In the genomic region with DNA sequence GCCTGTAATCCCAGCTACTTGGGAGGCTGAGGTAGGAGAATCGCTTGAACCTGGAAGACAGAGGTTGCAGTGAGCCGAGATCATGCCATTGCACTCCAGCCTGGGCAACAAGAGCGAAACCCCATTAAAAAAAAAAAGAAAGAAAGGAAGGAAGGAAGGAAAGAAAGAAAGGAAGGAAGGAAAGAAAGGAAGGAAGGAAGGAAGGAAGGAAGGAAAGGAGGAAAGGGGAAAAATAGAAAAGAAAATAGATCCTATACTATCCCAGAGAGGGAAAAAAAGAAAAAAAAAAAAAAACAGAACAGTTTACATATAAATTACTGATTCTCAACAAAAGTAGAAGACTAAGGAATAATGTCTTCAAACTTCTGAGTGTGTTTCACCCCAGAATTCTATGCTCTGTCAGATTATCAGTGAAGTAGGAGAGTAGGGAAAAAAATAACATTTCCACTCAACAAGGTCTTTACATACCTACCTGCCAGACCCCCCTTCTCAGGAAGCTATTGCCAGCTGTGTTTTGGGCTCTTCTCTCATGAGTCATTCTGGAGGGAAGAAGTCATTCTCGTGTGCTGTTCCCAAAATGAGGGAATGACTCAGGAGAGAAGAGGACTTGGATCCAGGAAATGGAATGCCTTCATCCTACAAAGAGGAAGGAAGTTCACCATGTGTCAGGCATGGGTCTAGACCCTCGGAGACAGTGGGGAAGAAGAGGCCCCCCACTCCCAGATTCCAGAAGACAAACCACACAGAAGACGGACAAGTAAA, we compare ENCODE assay signal across 10 cellular contexts. TPM values are rescaled to one million over a fixed set of nuclear protein-coding genes. Genes with fewer than 3 reads are reported as not detected.
DNase-seq lines count a peak whose midpoint lies in the region; ATAC-seq and TF ChIP-seq lines count a peak whose summit lies in the region.
"Had no signal": no experiment of that assay in that cellular context is flagged by ENCODE, and none has a peak within 500 bp of the region (broad histone marks: within the 10 kb centered on the region; RNA-seq: fewer than 3 reads in every experiment).

No MANE protein-coding gene starts in this region.

- ATAC-seq in PC-3 (peak; percentile 88), GM19397 (IDR thresholded peaks at IDR 0.05; ENCODE audit: unreplicated experiment) (no peak), upper lobe of right lung (no peak)

- no peaks in the 10 kb centered on the region for H3K9me3 ChIP-seq in PC-3 (ENCODE audit: low read length)
- H3K9me3 ChIP-seq in osteoblast (ENCODE audit: low read depth, low read length) = no peaks in the 10 kb centered on the region
- no peaks in the 10 kb centered on the region for H3K9me3 ChIP-seq in upper lobe of right lung
- H3K9me3 ChIP-seq: testis had no signal

- H3K79me2 ChIP-seq in PC-3 (ENCODE audit: low read length) (no peaks in the 10 kb centered on the region), osteoblast (ENCODE audit: insufficient read depth, low read length) (no peaks in the 10 kb centered on the region)

- DNase-seq in ELF-1 (ENCODE audit: low read depth, low spot score) = peak; percentile 35
- DNase-seq in PC-3 = peak; percentile 84
- DNase-seq in choroid plexus epithelial cell (ENCODE audit: low read depth) = peak; percentile 57
- peak; percentile 96 for DNase-seq in osteoblast (ENCODE audit: insufficient read length, low spot score, missing footprints)
- DNase-seq in G401 (ENCODE audit: low spot score) = no peak
- DNase-seq in upper lobe of right lung = no peak
- DNase-seq in NCI-H748 treated with DMSO at 0.1 percent for 48 hours (lab: John Stamatoyannopoulos, UW) = no peak
- DNase-seq: NCI-H187 treated with DMSO at 0.1 percent for 48 hours, testis had no signal

- intact Hi-C loops in PC-3 (cut with micrococcal nuclease) = no loop called here
- intact Hi-C loops in upper lobe of right lung (cut with DNase I) = no loop called here

- H3K4me2 ChIP-seq in PC-3 (ENCODE audit: low read length) = peak overlapping the region; percentile 21; the same call in 1 of the 2 replicates
- no peak overlapping the region for H3K4me2 ChIP-seq in osteoblast (ENCODE audit: insufficient read depth, low read length)

- H3K4me3 ChIP-seq in PC-3 (ENCODE audit: low read length) (no peak overlapping the region), choroid plexus epithelial cell (ENCODE audit: low read depth, low read length) (no peak overlapping the region), osteoblast (ENCODE audit: insufficient read depth, low read length) (no peak overlapping the region), upper lobe of right lung (no peak overlapping the region)
- H3K4me3 ChIP-seq: testis had no signal

- H3K4me1 ChIP-seq in PC-3 (ENCODE audit: insufficient read depth, low read length) (peaks cover 22% of the 10 kb centered on the region), osteoblast (ENCODE audit: insufficient read depth, low read length) (peaks cover 18% of the 10 kb centered on the region), upper lobe of right lung (peaks cover 13% of the 10 kb centered on the region)
- H3K4me1 ChIP-seq: testis had no signal

- H3K27me3 ChIP-seq in PC-3 (ENCODE audit: low read length) (no peaks in the 10 kb centered on the region), osteoblast (ENCODE audit: insufficient read depth, low read length) (no peaks in the 10 kb centered on the region), upper lobe of right lung (no peaks in the 10 kb centered on the region)
- H3K27me3 ChIP-seq: testis had no signal

- TF ChIP-seq CTCF in PC-3 (conservative IDR thresholded peaks at IDR 0.05; ENCODE audit: low read depth, low read length) (no peak), choroid plexus epithelial cell (conservative IDR thresholded peaks at IDR 0.05; ENCODE audit: low read depth, low read length) (no peak), osteoblast (IDR thresholded peaks at IDR 0.05; ENCODE audit: extremely low read depth, low read depth, low read length) (no peak), upper lobe of right lung (IDR thresholded peaks at IDR 0.05) (no peak)

- no peaks in the 10 kb centered on the region for H3F3A ChIP-seq in PC-3 (ENCODE audit: low read length, unreplicated experiment)

- POLR2A ChIA-PET in PC-3 (lab: Charles Lee; ENCODE audit: unreplicated experiment) = interaction anchor here (0.6 kb wide), 1 partner anchor 9 kb away, joined by 4 read pairs; no protein-coding TSS in a partner anchor

- CTCF ChIA-PET in PC-3 (lab: Charles Lee) = no interaction called here

- H3K27ac ChIP-seq in PC-3 (ENCODE audit: low read length) = peak overlapping the region; percentile 57
- H3K27ac ChIP-seq in osteoblast (ENCODE audit: low read depth, low read length) = peak overlapping the region; percentile 21
- H3K27ac ChIP-seq in upper lobe of right lung = no peak overlapping the region
- H3K27ac ChIP-seq: testis had no signal

- H4K20me1 ChIP-seq in PC-3 (ENCODE audit: low read length) = no peaks in the 10 kb centered on the region
- peaks cover 3% of the 10 kb centered on the region for H4K20me1 ChIP-seq in osteoblast (ENCODE audit: insufficient read depth, low read length)

- no TSS peak for BruUV-seq in PC-3 (replicated peaks; lab: Mats Ljungman, UMichigan)

- in situ Hi-C loops in G401 (cut with HindIII; ENCODE audit: low sequenced_read_pairs) = no loop called here

- H3K9me2 ChIP-seq in PC-3 (replicated peaks; ENCODE audit: low read length) = no peaks in the 10 kb centered on the region

- H2AFZ ChIP-seq in PC-3 (ENCODE audit: low read length) (no peak overlapping the region), osteoblast (ENCODE audit: low read length) (peak overlapping the region; percentile 10)

- H3K9ac ChIP-seq in PC-3 (ENCODE audit: low read length) = no peak overlapping the region

- H3K36me3 ChIP-seq in PC-3 (ENCODE audit: low read depth, low read length) = no peaks in the 10 kb centered on the region
- H3K36me3 ChIP-seq in osteoblast (ENCODE audit: insufficient read depth, low read length) = no peaks in the 10 kb centered on the region
- no peaks in the 10 kb centered on the region for H3K36me3 ChIP-seq in upper lobe of right lung

RNA-seq across cellular contexts. Expression of gene RGS10, which starts 20.9 kb away (rescaled TPM):
- total RNA-seq in PC-3 (2014; rRNA removed) (22.0 and 27.6 TPM in 2 replicates), osteoblast (24.5 and 29.3 TPM in 2 replicates), upper lobe of right lung (31.0 TPM)
- 67.1 and 80.5 TPM in 2 replicates for total RNA-seq in G401 (2014; rRNA removed; shearing (Covaris generic))

Comparison
In these comparisons a context has a peak if more than half of its experiments do, and no peak if none do; other contexts are left out.
1. DNase-seq: peak in ELF-1 (single experiment), PC-3 (single experiment), choroid plexus epithelial cell (single experiment) and osteoblast (single experiment); none in G401 (single experiment), upper lobe of right lung (single experiment) and NCI-H748 treated with DMSO at 0.1 percent for 48 hours (single experiment).